ENCODE assay signal across 17 cellular contexts in genomic region chr10:130631139-130631864, GRCh38.
DNase-seq lines count a peak whose midpoint lies in the region; ATAC-seq and TF ChIP-seq lines count a peak whose summit lies in the region.
"Had no signal": no experiment of that assay in that cellular context is flagged by ENCODE, and none has a peak within 500 bp of the region (broad histone marks: within the 10 kb centered on the region; RNA-seq: fewer than 3 reads in every experiment).

No MANE protein-coding gene starts in this region.

- peak; percentile 60 to 82 for DNase-seq in HL-60 (ENCODE audit: low read depth in 1 of 2, low spot score in 1 of 2)
- peak; percentile 57 to 87 for DNase-seq in NOMO-1 (lab: John Stamatoyannopoulos, UW; ENCODE audit: unreplicated experiment in 2 of 2)
- no peak for DNase-seq in chondrocyte (ENCODE audit: low spot score)
- no peak for DNase-seq in nephron progenitor cell
- no peak for DNase-seq in naive thymus-derived CD8-positive, alpha-beta T cell
- DNase-seq: activated CD4-positive, alpha-beta T cell treated with anti-CD3 and anti-CD28 coated beads for 4 hours; C1 segment of cervical spinal cord; DMS79 treated with DMSO at 0.1 percent for 48 hours; foreskin fibroblast; HCEC 1CT; NCI-H510A; pancreas; Peyer's patch had no signal

- no peak overlapping the region for H3K4me3 ChIP-seq in HL-60 (replicated peaks; ENCODE audit: insufficient read depth, low read length)
- H3K4me3 ChIP-seq: pancreas, Peyer's patch had no signal

- H3K27ac Mint-ChIP-seq in chondrocyte (ENCODE audit: unreplicated experiment), result peak overlapping the region; percentile 45
- peak overlapping the region; percentile 47 for H3K27ac Mint-ChIP-seq in nephron progenitor cell
- H3K27ac Mint-ChIP-seq in naive thymus-derived CD8-positive, alpha-beta T cell, result no peak overlapping the region
- H3K27ac Mint-ChIP-seq: activated naive CD4-positive, alpha-beta T cell treated with anti-CD3 and anti-CD28 coated beads, Interleukin-2, amount 50 U/mL, for 24 hours; T-helper 1 cell treated with Interleukin-12 subunit alpha and Interleukin-12 subunit beta and Interleukin-4 antibody, amounts not matched to agents 30 μg/mL and 1 μg/mL, for 36 hours had no signal

- H3K9me3 Mint-ChIP-seq in chondrocyte (ENCODE audit: low read depth) (peaks cover 32% of the 10 kb centered on the region), nephron progenitor cell (peaks cover 11% of the 10 kb centered on the region)
- H3K9me3 Mint-ChIP-seq in naive thymus-derived CD8-positive, alpha-beta T cell, result peaks cover 0 to 9% (median 3%) of the 10 kb centered on the region in 9 donors

- no peaks in the 10 kb centered on the region for H3K27me3 ChIP-seq in HL-60 (ENCODE audit: insufficient read depth, poor library complexity, severe bottlenecking)
- H3K27me3 ChIP-seq: Peyer's patch had no signal

- peaks cover 2% of the 10 kb centered on the region for H3K36me3 Mint-ChIP-seq in chondrocyte (ENCODE audit: low read depth)
- no peaks in the 10 kb centered on the region for H3K36me3 Mint-ChIP-seq in nephron progenitor cell (ENCODE audit: low read depth)
- peaks cover 0 to 5% (median 0%) of the 10 kb centered on the region in 3 donors for H3K36me3 Mint-ChIP-seq in naive thymus-derived CD8-positive, alpha-beta T cell
- H3K36me3 Mint-ChIP-seq: activated naive CD4-positive, alpha-beta T cell treated with anti-CD3 and anti-CD28 coated beads, Interleukin-2, amount 50 U/mL, for 24 hours had no signal

- ATAC-seq in naive thymus-derived CD8-positive, alpha-beta T cell, result no peak
- no peak for ATAC-seq in GM19395 (IDR thresholded peaks at IDR 0.05; ENCODE audit: unreplicated experiment)
- no peak for ATAC-seq in GM19455 (IDR thresholded peaks at IDR 0.05; ENCODE audit: unreplicated experiment)

- H3K27me3 Mint-ChIP-seq in chondrocyte (ENCODE audit: low read depth) (no peaks in the 10 kb centered on the region), nephron progenitor cell (ENCODE audit: low read depth, poor library complexity) (peaks cover 4% of the 10 kb centered on the region)
- peaks cover 15 to 37% (median 27%) of the 10 kb centered on the region in 5 donors for H3K27me3 Mint-ChIP-seq in naive thymus-derived CD8-positive, alpha-beta T cell

- H3K4me1 Mint-ChIP-seq in chondrocyte (ENCODE audit: low read depth) (peaks cover 3% of the 10 kb centered on the region), nephron progenitor cell (peaks cover 52% of the 10 kb centered on the region)
- peaks cover 0 to 8% (median 0%) of the 10 kb centered on the region in 4 donors for H3K4me1 Mint-ChIP-seq in naive thymus-derived CD8-positive, alpha-beta T cell
- H3K4me1 Mint-ChIP-seq: activated naive CD4-positive, alpha-beta T cell treated with anti-CD3 and anti-CD28 coated beads, Interleukin-2, amount 50 U/mL, for 24 hours had no signal

- POLR2A ChIA-PET in naive thymus-derived CD8-positive, alpha-beta T cell (lab: Charles Lee), result no interaction called here

- H3K27ac ChIP-seq in HL-60 (replicated peaks), result peak overlapping the region; percentile 94
- H3K27ac ChIP-seq: pancreas, Peyer's patch had no signal

- H3K4me3 Mint-ChIP-seq in chondrocyte (ENCODE audit: unreplicated experiment) (no peak overlapping the region), nephron progenitor cell (peak overlapping the region; percentile 2)
- no peak overlapping the region for H3K4me3 Mint-ChIP-seq in naive thymus-derived CD8-positive, alpha-beta T cell
- H3K4me3 Mint-ChIP-seq: activated naive CD4-positive, alpha-beta T cell treated with anti-CD3 and anti-CD28 coated beads, Interleukin-2, amount 50 U/mL, for 24 hours; T-helper 1 cell treated with Interleukin-12 subunit alpha and Interleukin-12 subunit beta and Interleukin-4 antibody, amounts not matched to agents 30 μg/mL and 1 μg/mL, for 36 hours had no signal

- TF ChIP-seq CTCF in HL-60 (IDR thresholded peaks at IDR 0.05; ENCODE audit: insufficient read depth, low read length) (no peak), chondrocyte (IDR thresholded peaks at IDR 0.05) (no peak), nephron progenitor cell (IDR thresholded peaks at IDR 0.05) (no peak)

Comparison
In these comparisons a context has a peak if more than half of its experiments do, and no peak if none do; other contexts are left out.
1. DNase-seq: peak in HL-60 (2 of 2) and NOMO-1 (2 of 2); none in chondrocyte (single experiment), nephron progenitor cell (single experiment) and naive thymus-derived CD8-positive, alpha-beta T cell (0 of 10).
2. H3K27ac Mint-ChIP-seq: peak in chondrocyte (single experiment) and nephron progenitor cell (single experiment); none in naive thymus-derived CD8-positive, alpha-beta T cell (0 of 10).